Comparison of ENCODE assay signal across 11 cellular contexts in the genomic region with DNA sequence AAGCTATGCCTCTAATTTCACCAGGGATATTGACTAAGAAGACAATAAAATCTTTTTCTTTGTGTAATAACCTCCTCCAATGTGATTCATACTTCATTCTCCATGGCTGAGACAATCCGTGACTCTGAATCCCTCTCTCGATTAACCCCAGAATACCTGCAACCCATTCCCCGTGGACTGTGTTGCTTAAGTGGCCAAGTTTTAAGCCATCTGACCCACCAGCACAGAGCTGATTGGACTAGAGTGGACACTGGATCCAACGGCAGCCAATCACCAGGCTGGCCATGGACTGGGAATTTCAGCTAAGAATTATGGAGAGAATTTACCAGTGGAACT. TPM values are rescaled to one million over a fixed set of nuclear protein-coding genes. Genes with fewer than 3 reads are reported as not detected.
DNase-seq lines count a peak whose midpoint lies in the region; ATAC-seq, FAIRE-seq and TF ChIP-seq lines count a peak whose summit lies in the region.
"Had no signal": no experiment of that assay in that cellular context is flagged by ENCODE, and none has a peak within 500 bp of the region (broad histone marks: within the 10 kb centered on the region; RNA-seq: fewer than 3 reads in every experiment).

No MANE protein-coding gene starts in this region.

- no peak overlapping the region for H3K4me3 ChIP-seq in cardiac muscle cell
- no peak overlapping the region for H3K4me3 ChIP-seq in coronary artery
- H3K4me3 ChIP-seq in mucosa of rectum (ENCODE audit: low read length in 2 of 2), result no peak overlapping the region
- no peak overlapping the region for H3K4me3 ChIP-seq in transverse colon
- no peak overlapping the region for H3K4me3 ChIP-seq in pancreas

- TF ChIP-seq CTCF in cardiac muscle cell (IDR thresholded peaks at IDR 0.05; ENCODE audit: low read depth, low read length) (no peak), coronary artery (IDR thresholded peaks at IDR 0.05) (no peak), transverse colon (IDR thresholded peaks at IDR 0.05) (no peak), pancreas (IDR thresholded peaks at IDR 0.05) (no peak)

- intact Hi-C loops in Right ventricle myocardium superior (cut with DNase I) (no loop called here), transverse colon (cut with DNase I; ENCODE audit: low total_unique reads) (no loop called here), pancreas (cut with DNase I) (no loop called here)

- no peaks in the 10 kb centered on the region for H3K27me3 ChIP-seq in cardiac muscle cell
- no peaks in the 10 kb centered on the region for H3K27me3 ChIP-seq in mucosa of rectum (ENCODE audit: control insufficient read depth in 2 of 2, insufficient read depth in 2 of 2, low read length in 2 of 2)
- no peaks in the 10 kb centered on the region for H3K27me3 ChIP-seq in transverse colon
- H3K27me3 ChIP-seq in pancreas, result no peaks in the 10 kb centered on the region

- in situ Hi-C loops in transverse colon (cut with MboI; ENCODE audit: low pct_ligation_motif_present in 1 of 4, low pct_unique_long_range_greater_than_20kb in 1 of 4, low sequenced_read_pairs in 3 of 4), result loop anchor here in 2 of 4 donors (10.0 to 25.0 kb wide), 2 partner anchors 59 to 127 kb away; a partner anchor contains a TSS

- ATAC-seq in Right ventricle myocardium superior (ENCODE audit: poor library complexity), result no peak
- no peak for ATAC-seq in pancreas
- no peak for ATAC-seq in GM19467 (IDR thresholded peaks at IDR 0.05; ENCODE audit: unreplicated experiment)

- H3K9me3 ChIP-seq in cardiac muscle cell (ENCODE audit: low read depth) (no peaks in the 10 kb centered on the region), mucosa of rectum (ENCODE audit: control insufficient read depth in 2 of 2, low read length in 2 of 2) (no peaks in the 10 kb centered on the region), transverse colon (no peaks in the 10 kb centered on the region), pancreas (no peaks in the 10 kb centered on the region)

- peaks cover 15% of the 10 kb centered on the region for H3K4me1 ChIP-seq in cardiac muscle cell (ENCODE audit: low read depth)
- H3K4me1 ChIP-seq in mucosa of rectum (ENCODE audit: control insufficient read depth in 2 of 2, insufficient read depth in 2 of 2, low read length in 2 of 2), result peaks cover 4 to 9% of the 10 kb centered on the region in 2 donors
- peaks cover 9 to 30% (median 22%) of the 10 kb centered on the region in 4 donors for H3K4me1 ChIP-seq in transverse colon
- H3K4me1 ChIP-seq in pancreas, result no peaks in the 10 kb centered on the region

- no peaks in the 10 kb centered on the region for H3K36me3 ChIP-seq in cardiac muscle cell
- peaks cover 5 to 7% of the 10 kb centered on the region in 2 donors for H3K36me3 ChIP-seq in mucosa of rectum (ENCODE audit: control insufficient read depth in 2 of 2, insufficient read depth in 2 of 2, low read length in 2 of 2)
- H3K36me3 ChIP-seq in transverse colon, result no peaks in the 10 kb centered on the region
- no peaks in the 10 kb centered on the region for H3K36me3 ChIP-seq in pancreas

- 58 to 61% methylated on average over 3 to 4 of the region's 4 CpGs for WGBS in transverse colon (ENCODE audit: low coverage in 1 of 2), 2 donors
- 66 to 68% methylated on average over 4 of the region's 4 CpGs for WGBS in pancreas, 2 donors

- peak overlapping the region; percentile 87 for H3K27ac ChIP-seq in cardiac muscle cell
- H3K27ac ChIP-seq in coronary artery, result peak overlapping the region; percentile 61 to 86
- H3K27ac ChIP-seq in mucosa of rectum (ENCODE audit: low read depth in 2 of 2, low read length in 2 of 2), result peak overlapping the region; percentile 50 to 52
- peak overlapping the region; percentile 79 to 84 (median 81) for H3K27ac ChIP-seq in transverse colon
- peak overlapping the region in 1 of 4 donors; percentile 39 for H3K27ac ChIP-seq in pancreas

- no peak overlapping the region for H3K9ac ChIP-seq in mucosa of rectum (ENCODE audit: low read depth in 1 of 2, low read length in 2 of 2)

- TF ChIP-seq EP300 in transverse colon (IDR thresholded peaks at IDR 0.05; ENCODE audit: low read depth), result no peak

- no peak for FAIRE-seq in pancreas (lab: Jason Lieb, UNC)

- TF ChIP-seq POLR2A in transverse colon (IDR thresholded peaks at IDR 0.05), result no peak

- DNase-seq in cardiac muscle cell (ENCODE audit: low read depth in 1 of 2, low spot score in 1 of 2) (peak in 1 of 2 donors; percentile 27), Right ventricle myocardium superior (no peak), coronary artery (ENCODE audit: low spot score) (no peak), transverse colon (no peak), pancreas (no peak), NCI-H2227 (lab: John Stamatoyannopoulos, UW; ENCODE audit: unreplicated experiment) (no peak)
- DNase-seq: activated naive CD4-positive, alpha-beta T cell; T-helper 9 cell had no signal

RNA-seq across cellular contexts. Expression of a gene that starts 5.4 kb away (rescaled TPM):
- 0.39 TPM in 1 of 2 replicates, not detected in the other for total RNA-seq in cardiac muscle cell
- polyA plus RNA-seq in cardiac muscle cell, result not detected in 2 replicates
- not detected for total RNA-seq in Right ventricle myocardium superior
- not detected for total RNA-seq in transverse colon
- under 1 TPM in 1 of 6 donors, not detected in 5; 0.25 TPM for total RNA-seq in pancreas
- polyA plus RNA-seq in pancreas, result under 1 TPM; 0.05 to 0.11 TPM
- total RNA-seq: A673 had no signal

RNA-seq across cellular contexts. Expression of a gene that starts 26.9 kb away (rescaled TPM):
- total RNA-seq in cardiac muscle cell, result 236 TPM in 2 replicates
- polyA plus RNA-seq in cardiac muscle cell, result 118 and 147 TPM in 2 replicates
- total RNA-seq in Right ventricle myocardium superior, result 63.0 TPM
- 100 to 1,000 TPM; 163 to 308 (median 217) TPM for total RNA-seq in transverse colon
- total RNA-seq in pancreas, result 10 to 100 TPM; 57.9 to 91.7 (median 77.7) TPM
- 100 to 1,000 TPM in 1 of 2 donors, 10 to 100 TPM in 1; 49.2 to 102 TPM for polyA plus RNA-seq in pancreas

RNA-seq across cellular contexts. Expression of a gene that starts 27.3 kb away (rescaled TPM):
- total RNA-seq in cardiac muscle cell (3.2 and 8.6 TPM in 2 replicates), Right ventricle myocardium superior (6.7 TPM), transverse colon (10 to 100 TPM in 3 of 4 donors, 1 to 10 TPM in 1; 9.7 to 40.4 (median 26.7) TPM), pancreas (10 to 100 TPM in 1 of 6 donors, 1 to 10 TPM in 5; 1.3 to 10.0 (median 2.3) TPM)
- polyA plus RNA-seq in cardiac muscle cell (9.2 and 15.1 TPM in 2 replicates), pancreas (1 to 10 TPM; 5.8 to 8.2 TPM)
